ENCODE assay signal across 31 cellular contexts in the genomic region with DNA sequence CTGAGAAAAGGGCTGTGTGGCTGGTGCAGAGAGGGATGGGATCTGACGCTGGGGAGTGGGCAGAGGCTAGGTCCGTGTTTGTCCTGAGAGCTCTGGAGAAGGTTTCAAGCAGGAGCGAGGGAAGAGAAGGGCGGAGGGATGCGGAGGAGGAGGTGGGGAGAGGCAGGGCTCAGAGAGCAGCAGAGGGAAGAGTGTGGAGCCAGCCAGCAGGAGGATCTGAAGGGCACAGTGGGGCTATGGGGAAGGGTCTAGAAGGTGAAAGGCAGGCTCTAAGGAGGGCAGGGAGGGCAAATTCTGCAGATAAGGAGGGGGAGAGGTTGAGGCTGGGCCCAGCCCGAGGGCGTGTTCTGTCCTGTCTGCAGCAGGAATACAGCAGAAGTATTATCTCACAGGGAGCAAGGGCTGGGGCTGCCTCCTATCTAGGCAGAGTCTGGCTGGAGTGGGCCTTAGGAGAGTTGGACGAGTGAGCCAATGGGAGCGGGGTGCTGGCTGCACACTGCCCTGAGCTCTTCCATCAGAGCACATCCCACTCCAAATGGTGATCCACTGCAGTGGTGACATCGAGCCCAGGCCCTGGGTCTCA. TPM values are rescaled to one million over a fixed set of nuclear protein-coding genes. Genes with fewer than 3 reads are reported as not detected.
DNase-seq lines count a peak whose midpoint lies in the region; ATAC-seq and TF ChIP-seq lines count a peak whose summit lies in the region.
"Had no signal": no experiment of that assay in that cellular context is flagged by ENCODE, and none has a peak within 500 bp of the region (broad histone marks: within the 10 kb centered on the region; RNA-seq: fewer than 3 reads in every experiment).

No MANE protein-coding gene starts in this region.

- no peak overlapping the region for H3K18ac ChIP-seq in IMR-90 (ENCODE audit: low read depth, low read length)

- H3K9me1 ChIP-seq in IMR-90 (ENCODE audit: insufficient read depth, low read length) = peaks cover 28% of the 10 kb centered on the region

- no peak overlapping the region for H2BK5ac ChIP-seq in IMR-90 (ENCODE audit: low read depth, low read length, poor library complexity, severe bottlenecking)

- H2AK9ac ChIP-seq in IMR-90 (replicated peaks; ENCODE audit: low read depth, low read length, poor library complexity) = peak overlapping the region; percentile 50

- peak overlapping the region; percentile 32 for H2AFZ ChIP-seq in IMR-90 (replicated peaks; ENCODE audit: low read length, poor library complexity)

- WGBS in IMR-90 (ENCODE audit: extremely low coverage in 2 of 2, insufficient read length in 1 of 2), 2 experiments = 100% methylated on average over 3 of the region's 10 CpGs; no CpG with 5 or more reads in 1 of the 2 experiments

- no peak overlapping the region for H3K14ac ChIP-seq in IMR-90 (replicated peaks; ENCODE audit: low read depth, low read length)

- no peak for TF ChIP-seq POLR2A in IMR-90 (IDR thresholded peaks at IDR 0.05; ENCODE audit: low read depth, low read length)

- H3K36me3 ChIP-seq in IMR-90 (ENCODE audit: control insufficient read depth, insufficient read depth, low read length) = peaks cover 14% of the 10 kb centered on the region
- H3K36me3 ChIP-seq: BE2C, colonic mucosa, ovary had no signal

- H3K27ac Mint-ChIP-seq in CD4-positive, alpha-beta T cell = no peak overlapping the region
- H3K27ac Mint-ChIP-seq in neural crest cell (ENCODE audit: unreplicated experiment) = peak overlapping the region; percentile 35
- no peak overlapping the region for H3K27ac Mint-ChIP-seq in stimulated activated memory B cell treated with anti-CD40 and anti-IgM and Interleukin-4, amounts not matched to agents 10 μg/mL and 1 μg/mL and 100 μg/mL, for 72 hours
- H3K27ac Mint-ChIP-seq: activated B cell treated with CpG ODN at 0.5 μM for 24 hours; activated naive CD4-positive, alpha-beta T cell treated with anti-CD3 and anti-CD28 coated beads for 36 hours; activated T-helper 1 cell treated with anti-CD3 and anti-CD28 coated beads, Interleukin-12 subunit alpha, Interleukin-12 subunit beta, Interleukin-2, Interleukin-4 antibody, amounts not matched to agents 30 ng/mL and 10 ng/mL and 1 ng/mL, durations not matched to agents 14 hours and 24 hours and 36 hours; effector memory CD8-positive, alpha-beta T cell; memory B cell had no signal

- no peaks in the 10 kb centered on the region for H3K9me3 Mint-ChIP-seq in CD4-positive, alpha-beta T cell
- H3K9me3 Mint-ChIP-seq in neural crest cell = no peaks in the 10 kb centered on the region
- H3K9me3 Mint-ChIP-seq in stimulated activated memory B cell treated with anti-CD40 and anti-IgM and Interleukin-4, amounts not matched to agents 10 μg/mL and 1 μg/mL and 100 μg/mL, for 72 hours = no peaks in the 10 kb centered on the region
- H3K9me3 Mint-ChIP-seq: activated B cell treated with CpG ODN at 0.5 μM for 24 hours; activated naive CD4-positive, alpha-beta T cell treated with anti-CD3 and anti-CD28 coated beads for 36 hours; activated T-helper 1 cell treated with anti-CD3 and anti-CD28 coated beads, Interleukin-12 subunit alpha, Interleukin-12 subunit beta, Interleukin-2, Interleukin-4 antibody, amounts not matched to agents 30 ng/mL and 10 ng/mL and 1 ng/mL, durations not matched to agents 14 hours and 24 hours and 36 hours; effector memory CD8-positive, alpha-beta T cell; memory B cell had no signal

- no peak overlapping the region for H3K23ac ChIP-seq in IMR-90 (ENCODE audit: low read depth, low read length)

- no peak overlapping the region for H3K56ac ChIP-seq in IMR-90 (ENCODE audit: extremely low read depth, insufficient read depth, low read length)

- no peak overlapping the region for H3K4ac ChIP-seq in IMR-90 (ENCODE audit: low read depth, low read length)

- no peak overlapping the region for H2BK20ac ChIP-seq in IMR-90 (ENCODE audit: low read depth, low read length)

- H4K5ac ChIP-seq in IMR-90 (ENCODE audit: low read depth, low read length) = no peak overlapping the region

- peaks cover 20 to 83% of the 10 kb centered on the region in 2 experiments for H3K79me1 ChIP-seq in IMR-90 (ENCODE audit: low read depth in 1 of 2, low read length in 2 of 2)

- H3K4me1 Mint-ChIP-seq in CD4-positive, alpha-beta T cell (ENCODE audit: low read depth) = peaks cover 36% of the 10 kb centered on the region
- peaks cover 22% of the 10 kb centered on the region for H3K4me1 Mint-ChIP-seq in neural crest cell
- peaks cover 49% of the 10 kb centered on the region for H3K4me1 Mint-ChIP-seq in stimulated activated memory B cell treated with anti-CD40 and anti-IgM and Interleukin-4, amounts not matched to agents 10 μg/mL and 1 μg/mL and 100 μg/mL, for 72 hours

- H3K9ac ChIP-seq in IMR-90 (ENCODE audit: low read depth, low read length) = no peak overlapping the region

- no peaks in the 10 kb centered on the region for H3K9me3 ChIP-seq in CD4-positive, alpha-beta T cell (ENCODE audit: control insufficient read depth, low read length)
- H3K9me3 ChIP-seq in IMR-90 (ENCODE audit: control insufficient read depth, insufficient read depth, low read length) = no peaks in the 10 kb centered on the region
- H3K9me3 ChIP-seq: BE2C, colonic mucosa, esophagus muscularis mucosa, ovary, upper lobe of left lung had no signal

- peaks cover 62% of the 10 kb centered on the region for H4K20me1 ChIP-seq in IMR-90 (ENCODE audit: insufficient read depth, low read length)

- no peak overlapping the region for H4K91ac ChIP-seq in IMR-90 (ENCODE audit: insufficient read depth, low read depth, low read length)

- dilution Hi-C loops in IMR-90 (cut with HindIII; ENCODE audit: low sequenced_read_pairs, unreplicated experiment) = no loop called here

- H3K4me3 Mint-ChIP-seq in CD4-positive, alpha-beta T cell = peak overlapping the region; percentile 11
- H3K4me3 Mint-ChIP-seq in neural crest cell = peak overlapping the region; percentile 41
- H3K4me3 Mint-ChIP-seq in stimulated activated memory B cell treated with anti-CD40 and anti-IgM and Interleukin-4, amounts not matched to agents 10 μg/mL and 1 μg/mL and 100 μg/mL, for 72 hours = no peak overlapping the region
- H3K4me3 Mint-ChIP-seq: activated B cell treated with CpG ODN at 0.5 μM for 24 hours; activated naive CD4-positive, alpha-beta T cell treated with anti-CD3 and anti-CD28 coated beads for 36 hours; activated T-helper 1 cell treated with anti-CD3 and anti-CD28 coated beads, Interleukin-12 subunit alpha, Interleukin-12 subunit beta, Interleukin-2, Interleukin-4 antibody, amounts not matched to agents 30 ng/mL and 10 ng/mL and 1 ng/mL, durations not matched to agents 14 hours and 24 hours and 36 hours; effector memory CD8-positive, alpha-beta T cell; memory B cell had no signal

- no peak overlapping the region for H2BK15ac ChIP-seq in IMR-90 (ENCODE audit: low read depth, low read length)

- BruUV-seq in IMR-90 (replicated peaks; lab: Mats Ljungman, UMichigan) = no TSS peak

- H3K27me3 ChIP-seq in CD4-positive, alpha-beta T cell (ENCODE audit: control insufficient read depth, insufficient read depth, low read length) = no peaks in the 10 kb centered on the region
- H3K27me3 ChIP-seq in IMR-90 (ENCODE audit: control insufficient read depth, insufficient read depth, low read length) = no peaks in the 10 kb centered on the region
- H3K27me3 ChIP-seq: BE2C, colonic mucosa, esophagus muscularis mucosa, foreskin keratinocyte, ovary, upper lobe of left lung had no signal

- H2AK5ac ChIP-seq in IMR-90 (ENCODE audit: low read depth, low read length) = no peak overlapping the region

- no peak overlapping the region for H4K8ac ChIP-seq in IMR-90 (ENCODE audit: low read depth in 2 of 2, low read length in 2 of 2)

- H3K27ac ChIP-seq in CD4-positive, alpha-beta T cell (ENCODE audit: low read depth, low read length) = no peak overlapping the region
- H3K27ac ChIP-seq in IMR-90 (ENCODE audit: insufficient read depth, low read length) = no peak overlapping the region
- H3K27ac ChIP-seq: colonic mucosa, esophagus muscularis mucosa, foreskin keratinocyte, ovary, upper lobe of left lung had no signal

- TF ChIP-seq RAD21 in IMR-90 (IDR thresholded peaks at IDR 0.05; ENCODE audit: low read length) = no peak

- CTCF ChIA-PET in CD4-positive, alpha-beta T cell (lab: Charles Lee) = no interaction called here
- CTCF ChIA-PET in IMR-90 (lab: Yijun Ruan, JAX) = no interaction called here

- H2BK120ac ChIP-seq in IMR-90 (ENCODE audit: low read depth, low read length) = no peak overlapping the region

- H3K4me3 ChIP-seq in IMR-90 (ENCODE audit: insufficient read depth, low read depth, low read length) (no peak overlapping the region), epithelial cell of esophagus (ENCODE audit: low read length) (no peak overlapping the region)
- H3K4me3 ChIP-seq: colonic mucosa, esophagus muscularis mucosa, ovary, upper lobe of left lung had no signal

- in situ Hi-C loops in IMR-90 (cut with MboI; ENCODE audit: low sequenced_read_pairs) = no loop called here

- H3K4me1 ChIP-seq in IMR-90 (ENCODE audit: control insufficient read depth, insufficient read depth, low read length) = peaks cover 6% of the 10 kb centered on the region
- H3K4me1 ChIP-seq: BE2C, foreskin keratinocyte had no signal

- intact Hi-C loops in CD4-positive, alpha-beta T cell (cut with DNase I, micrococcal nuclease) = no loop called here
- intact Hi-C loops in IMR-90 (cut with micrococcal nuclease) = no loop called here

- DNase-seq in CD4-positive, alpha-beta T cell = no peak
- DNase-seq in IMR-90 (no peak), epithelial cell of esophagus (ENCODE audit: low read depth) (peak; percentile 18), neural crest cell (ENCODE audit: low read depth, low spot score) (no peak), NCI-H1436 (lab: John Stamatoyannopoulos, UW) (no peak)
- DNase-seq: activated B cell treated with CpG ODN at 0.5 μM for 24 hours; activated CD4-positive, alpha-beta T cell treated with anti-CD3 and anti-CD28 coated beads, Interleukin-2, amount 50 U/mL, for 4 hours; activated naive CD4-positive, alpha-beta T cell treated with anti-CD3 and anti-CD28 coated beads for 36 hours; amygdala; BE2C; colonic mucosa; DMS53; effector memory CD8-positive, alpha-beta T cell; foreskin keratinocyte; GDM1; NCI-H1105; NCI-H2029; NCI-H2227 treated with DMSO at 0.1 percent for 48 hours; NCI-H69; ovary; SHP77 treated with DMSO at 0.1 percent for 48 hours; stimulated activated CD4-positive, alpha-beta T cell treated with anti-CD3 and anti-CD28 coated beads, Interleukin-2, amount 100 ng/mL, for 24 hours; T1000; upper lobe of left lung had no signal

- H3K36me3 Mint-ChIP-seq in CD4-positive, alpha-beta T cell (ENCODE audit: low read depth) = peaks cover 20% of the 10 kb centered on the region
- no peaks in the 10 kb centered on the region for H3K36me3 Mint-ChIP-seq in neural crest cell (ENCODE audit: low read depth)
- H3K36me3 Mint-ChIP-seq in stimulated activated memory B cell treated with anti-CD40 and anti-IgM and Interleukin-4, amounts not matched to agents 10 μg/mL and 1 μg/mL and 100 μg/mL, for 72 hours = peaks cover 33% of the 10 kb centered on the region

- H3K4me2 ChIP-seq in IMR-90 (ENCODE audit: low read depth, low read length) = no peak overlapping the region

- no peak for TF ChIP-seq CTCF in CD4-positive, alpha-beta T cell (IDR thresholded peaks at IDR 0.05)
- TF ChIP-seq CTCF in IMR-90 (conservative IDR thresholded peaks at IDR 0.05; ENCODE audit: low read depth, low read length) (no peak), epithelial cell of esophagus (IDR thresholded peaks at IDR 0.05; ENCODE audit: insufficient read depth, low read depth, low read length, missing control alignments) (no peak), neural crest cell (conservative IDR thresholded peaks at IDR 0.05) (no peak)

- no peaks in the 10 kb centered on the region for H3K27me3 Mint-ChIP-seq in CD4-positive, alpha-beta T cell
- H3K27me3 Mint-ChIP-seq in neural crest cell (ENCODE audit: low read depth) = no peaks in the 10 kb centered on the region
- no peaks in the 10 kb centered on the region for H3K27me3 Mint-ChIP-seq in stimulated activated memory B cell treated with anti-CD40 and anti-IgM and Interleukin-4, amounts not matched to agents 10 μg/mL and 1 μg/mL and 100 μg/mL, for 72 hours
- H3K27me3 Mint-ChIP-seq: activated B cell treated with CpG ODN at 0.5 μM for 24 hours; effector memory CD8-positive, alpha-beta T cell; memory B cell had no signal

- no peak for ATAC-seq in CD4-positive, alpha-beta T cell (ENCODE audit: poor library complexity)
- ATAC-seq in IMR-90 (ENCODE audit: low read depth) (no peak), GM19455 (IDR thresholded peaks at IDR 0.05; ENCODE audit: unreplicated experiment) (no peak), HG02840 (IDR thresholded peaks at IDR 0.05; ENCODE audit: low FRiP score, unreplicated experiment) (no peak)
- ATAC-seq in stimulated activated memory B cell treated with anti-CD40 and anti-IgM and Interleukin-4, amounts not matched to agents 10 μg/mL and 1 μg/mL and 100 μg/mL, for 72 hours = no peak
- ATAC-seq: effector memory CD8-positive, alpha-beta T cell; foreskin keratinocyte had no signal

- POLR2A ChIA-PET in CD4-positive, alpha-beta T cell (lab: Charles Lee) = no interaction called here
- POLR2A ChIA-PET in IMR-90 (lab: Charles Lee; ENCODE audit: unreplicated experiment) = no interaction called here

RNA-seq across cellular contexts. Expression of a gene that starts 6.1 kb away (rescaled TPM):
- total RNA-seq in CD4-positive, alpha-beta T cell = 10 to 100 TPM; 28.2 to 28.9 TPM
- total RNA-seq in IMR-90 (2012; rRNA removed) (40.7 and 41.4 TPM in 2 replicates), neural crest cell (96.7 and 102 TPM in 2 replicates)
- 122 and 136 TPM in 2 replicates for polyA plus RNA-seq in IMR-90 (2012; rRNA removed)
- 130 and 154 TPM in 2 replicates for polyA plus RNA-seq in IMR-90 (2012; cell fraction: cytosol; rRNA removed)
- 115 and 277 TPM in 2 replicates for polyA plus RNA-seq in IMR-90 (2012; cell fraction: nucleus; rRNA removed; ENCODE audit: low replicate concordance)

RNA-seq across cellular contexts. Expression of a gene that starts 9.8 kb away (rescaled TPM):
- total RNA-seq in CD4-positive, alpha-beta T cell = 1 to 10 TPM; 2.1 to 2.9 TPM
- not detected in 2 replicates for total RNA-seq in IMR-90 (2012; rRNA removed)
- 0.10 TPM in 1 of 2 replicates, not detected in the other for polyA plus RNA-seq in IMR-90 (2012; rRNA removed)
- polyA plus RNA-seq in IMR-90 (2012; cell fraction: cytosol; rRNA removed) = 0.04 TPM in 1 of 2 replicates, not detected in the other
- 0.07 and 0.18 TPM in 2 replicates for polyA plus RNA-seq in IMR-90 (2012; cell fraction: nucleus; rRNA removed; ENCODE audit: low replicate concordance)
- not detected in 2 replicates for total RNA-seq in neural crest cell
- total RNA-seq: bronchial epithelial cell, colonic mucosa had no signal

RNA-seq across cellular contexts. Expression of a gene that starts 40.2 kb away (rescaled TPM):
- total RNA-seq in CD4-positive, alpha-beta T cell = 10 to 100 TPM; 14.9 to 15.2 TPM
- total RNA-seq in IMR-90 (2012; rRNA removed) (10.6 and 14.3 TPM in 2 replicates), neural crest cell (37.5 and 38.0 TPM in 2 replicates)
- polyA plus RNA-seq in IMR-90 (2012; rRNA removed) = 10.4 and 12.1 TPM in 2 replicates
- 10.7 and 16.6 TPM in 2 replicates for polyA plus RNA-seq in IMR-90 (2012; cell fraction: cytosol; rRNA removed)
- polyA plus RNA-seq in IMR-90 (2012; cell fraction: nucleus; rRNA removed; ENCODE audit: low replicate concordance) = 10.5 and 24.4 TPM in 2 replicates

RNA-seq across cellular contexts. Expression of a gene that starts 45.1 kb away (rescaled TPM):
- total RNA-seq in CD4-positive, alpha-beta T cell = 10 to 100 TPM; 67.2 to 67.8 TPM
- total RNA-seq in IMR-90 (2012; rRNA removed) (4.7 and 5.3 TPM in 2 replicates), neural crest cell (80.8 and 85.4 TPM in 2 replicates)
- 37.0 and 38.5 TPM in 2 replicates for polyA plus RNA-seq in IMR-90 (2012; rRNA removed)
- 20.7 and 33.0 TPM in 2 replicates for polyA plus RNA-seq in IMR-90 (2012; cell fraction: cytosol; rRNA removed)
- 77.0 and 95.3 TPM in 2 replicates for polyA plus RNA-seq in IMR-90 (2012; cell fraction: nucleus; rRNA removed; ENCODE audit: low replicate concordance)
